In the genomic region with DNA sequence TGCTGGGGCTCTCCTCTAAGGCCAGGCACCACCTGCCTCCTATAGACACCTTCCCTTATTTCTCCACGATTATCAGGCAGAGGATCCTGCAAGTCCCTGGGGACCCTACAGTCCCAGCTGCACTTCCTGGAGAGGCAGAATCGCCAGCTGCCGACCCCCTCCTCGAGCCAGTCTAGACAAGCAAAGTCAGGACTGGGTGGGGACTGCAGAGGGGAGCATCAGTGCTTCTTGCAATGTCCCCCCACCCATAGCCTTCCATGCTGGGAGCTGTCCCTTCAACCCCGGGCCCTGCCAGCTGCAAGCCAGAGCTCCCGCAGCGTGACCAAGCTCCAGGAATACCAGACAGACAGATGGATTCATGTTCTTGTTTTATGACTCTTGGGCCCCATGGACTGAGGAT, we compare ENCODE assay signal across 28 cellular contexts. TPM values are rescaled to one million over a fixed set of nuclear protein-coding genes. Genes with fewer than 3 reads are reported as not detected.
A peak's percentile ranks its signal among the peaks of the same experiment; 100 is the strongest.
DNase-seq lines count a peak whose midpoint lies in the region; ATAC-seq, FAIRE-seq and TF ChIP-seq lines count a peak whose summit lies in the region.
"Had no signal": no experiment of that assay in that cellular context is flagged by ENCODE, and none has a peak within 500 bp of the region (broad histone marks: within the 10 kb centered on the region; RNA-seq: fewer than 3 reads in every experiment).

No MANE protein-coding gene starts in this region.

- peaks cover 48% of the 10 kb centered on the region for H3K27me3 Mint-ChIP-seq in neural progenitor cell (ENCODE audit: insufficient read depth, low read depth)

- peak; percentile 58 for DNase-seq in D721Med (ENCODE audit: insufficient read length, low spot score)
- DNase-seq in NCI-H187 treated with DMSO at 0.1 percent for 48 hours (lab: John Stamatoyannopoulos, UW) = peak; percentile 62
- peak; percentile 61 for DNase-seq in NCI-H82 treated with DMSO at 0.1 percent for 48 hours (lab: John Stamatoyannopoulos, UW; ENCODE audit: unreplicated experiment)
- DNase-seq in neural progenitor cell (ENCODE audit: low spot score) = no peak
- no peak for DNase-seq in cardiac septum (ENCODE audit: low spot score)
- DNase-seq in NCI-H2081 treated with DMSO at 0.1 percent for 48 hours (lab: John Stamatoyannopoulos, UW) = no peak
- DNase-seq: activated CD4-positive, alpha-beta T cell treated with anti-CD3 and anti-CD28 coated beads for 1 hour; activated effector memory CD4-positive, alpha-beta T cell treated with Interleukin-2 at 50 U/mL for 16 hours; activated naive CD8-positive, alpha-beta T cell treated with anti-CD3 and anti-CD28 coated beads for 36 hours; aorta; central memory CD4-positive, alpha-beta T cell; DMS153; head of caudate nucleus; Kasumi-1; lower lobe of right lung; NCI-H2029; stimulated activated CD4-positive, alpha-beta T cell treated with anti-CD3 and anti-CD28 coated beads, Interleukin-15, amount 100 ng/mL, for 24 hours; stimulated activated naive B cell treated with anti-CD40 and anti-IgM and Interleukin-4, amounts not matched to agents 10 μg/mL and 1 μg/mL and 100 μg/mL, for 72 hours; T-cell; upper lobe of left lung had no signal

- no peaks in the 10 kb centered on the region for H3K36me3 ChIP-seq in neural progenitor cell
- H3K36me3 ChIP-seq: lower lobe of right lung, neutrophil, upper lobe of left lung had no signal

- H3K9me3 Mint-ChIP-seq in neural progenitor cell = peaks cover 6% of the 10 kb centered on the region
- H3K9me3 Mint-ChIP-seq: activated naive CD8-positive, alpha-beta T cell treated with anti-CD3 and anti-CD28 coated beads for 36 hours had no signal

- H3K9ac ChIP-seq in neural progenitor cell = no peak overlapping the region

- H3K79me2 ChIP-seq in neural progenitor cell (ENCODE audit: low read depth) = no peaks in the 10 kb centered on the region

- H3K4me1 ChIP-seq in neural progenitor cell = peaks cover 13% of the 10 kb centered on the region

- TF ChIP-seq CTCF in D721Med (IDR thresholded peaks at IDR 0.05; ENCODE audit: insufficient read depth, missing control alignments) (no peak), neural progenitor cell (IDR thresholded peaks at IDR 0.05) (no peak)

- peak overlapping the region; percentile 79 for H3K4me3 Mint-ChIP-seq in neural progenitor cell
- H3K4me3 Mint-ChIP-seq: activated naive CD8-positive, alpha-beta T cell treated with anti-CD3 and anti-CD28 coated beads for 36 hours; T-cell had no signal

- H3K9me3 ChIP-seq in neural progenitor cell (ENCODE audit: low read depth) = no peaks in the 10 kb centered on the region
- H3K9me3 ChIP-seq: neutrophil had no signal

- no peak overlapping the region for H3K4me3 ChIP-seq in neural progenitor cell
- H3K4me3 ChIP-seq: lower lobe of right lung, upper lobe of left lung had no signal

- H3K27me3 ChIP-seq in neural progenitor cell = peaks cover 99% of the 10 kb centered on the region

- intact Hi-C loops in cardiac septum (cut with DNase I) = no loop called here

- H3K36me3 Mint-ChIP-seq in neural progenitor cell = no peaks in the 10 kb centered on the region
- H3K36me3 Mint-ChIP-seq: activated naive CD8-positive, alpha-beta T cell treated with anti-CD3 and anti-CD28 coated beads for 36 hours; T-cell had no signal

- no peak overlapping the region for H3K27ac ChIP-seq in neural progenitor cell
- H3K27ac ChIP-seq: lower lobe of right lung, neutrophil, upper lobe of left lung had no signal

- H3K27ac Mint-ChIP-seq in neural progenitor cell = no peak overlapping the region
- H3K27ac Mint-ChIP-seq: activated naive CD8-positive, alpha-beta T cell treated with anti-CD3 and anti-CD28 coated beads for 36 hours; progenitor cell of endocrine pancreas; T-cell had no signal

- ATAC-seq in GM18867 (IDR thresholded peaks at IDR 0.05; ENCODE audit: unreplicated experiment) = no peak
- ATAC-seq: lower lobe of right lung; sciatic nerve; stimulated activated naive B cell treated with anti-CD40 and anti-IgM and Interleukin-4, amounts not matched to agents 10 μg/mL and 1 μg/mL and 100 μg/mL, for 72 hours; T-cell had no signal

- H3K4me1 Mint-ChIP-seq in neural progenitor cell = peaks cover 16% of the 10 kb centered on the region

- H3F3A ChIP-seq in neural progenitor cell (ENCODE audit: low read depth) = peaks cover 24% of the 10 kb centered on the region

- H4K20me1 ChIP-seq in neural progenitor cell (ENCODE audit: low read depth) = peaks cover 25% of the 10 kb centered on the region

- no peak overlapping the region for H2AFZ ChIP-seq in neural progenitor cell (replicated peaks)

- FAIRE-seq in D721Med (lab: Jason Lieb, UNC) = no peak
- FAIRE-seq: GM19239, H1 had no signal

- no peak overlapping the region for H3K4me2 ChIP-seq in neural progenitor cell

RNA-seq across cellular contexts. Expression of a gene that starts 1.4 kb away (rescaled TPM):
- 91.4 and 140 TPM in 2 replicates for total RNA-seq in neural progenitor cell (ENCODE audit: low replicate concordance)
- total RNA-seq in cardiac septum = 1.9 TPM
- total RNA-seq: activated naive CD8-positive, alpha-beta T cell treated with anti-CD3 and anti-CD28 coated beads for 36 hours; G401; mononuclear cell had no signal

Comparison
In these comparisons a context has a peak if more than half of its experiments do, and no peak if none do; other contexts are left out.
1. DNase-seq: peak in D721Med (single experiment), NCI-H187 treated with DMSO at 0.1 percent for 48 hours (single experiment) and NCI-H82 treated with DMSO at 0.1 percent for 48 hours (single experiment); none in neural progenitor cell (single experiment), cardiac septum (single experiment) and NCI-H2081 treated with DMSO at 0.1 percent for 48 hours (single experiment).
2. RNA of a gene that starts 1.4 kb away (total RNA-seq): 91.4 to 140 TPM in neural progenitor cell; 1.9 TPM in cardiac septum (single experiment); every median in the first group is over 10 times any median in the second.